Comparison of ENCODE assay signal across 8 cellular contexts in the genomic region with DNA sequence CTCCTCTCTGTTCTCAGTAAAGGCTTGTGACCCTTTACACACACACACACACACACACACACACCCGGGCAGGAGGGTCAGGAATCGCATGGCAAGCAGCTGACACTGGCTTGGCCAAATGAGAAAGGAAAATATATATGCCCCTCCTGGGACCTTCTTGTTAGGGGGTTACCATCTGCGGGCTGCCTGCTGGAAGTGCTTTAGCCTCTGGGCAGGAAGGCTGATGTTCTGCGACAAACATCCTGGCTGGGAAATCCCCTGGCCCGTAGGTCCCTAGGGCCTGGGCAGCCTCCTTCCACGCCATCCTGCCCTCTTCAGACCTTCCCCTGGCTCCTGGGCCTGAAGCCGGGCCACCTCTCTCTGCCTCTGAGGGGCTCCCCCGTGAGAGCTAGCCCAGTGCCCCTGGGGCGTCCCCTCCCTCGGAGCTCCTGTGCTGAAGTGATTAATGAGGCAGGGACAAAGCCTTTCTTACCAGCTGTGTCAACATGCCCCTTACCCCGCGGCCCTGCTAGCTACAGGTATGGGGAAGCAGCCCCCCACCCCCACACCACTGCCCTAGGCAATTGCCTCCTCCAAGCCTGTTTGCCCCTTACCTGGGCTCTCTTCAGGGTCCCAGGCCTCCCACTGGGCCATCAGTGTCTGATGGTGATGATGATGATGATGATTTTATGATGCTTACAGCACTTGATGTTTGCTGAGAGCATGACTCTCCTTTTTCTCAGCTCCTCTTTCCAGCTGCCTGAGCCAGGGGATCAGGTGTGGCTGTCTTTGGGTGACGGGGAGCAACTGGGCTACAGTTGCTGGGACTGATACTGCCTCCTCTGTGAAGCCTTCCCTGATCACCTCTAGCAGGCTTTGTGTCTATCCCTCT. TPM values are rescaled to one million over a fixed set of nuclear protein-coding genes. Genes with fewer than 3 reads are reported as not detected.
DNase-seq lines count a peak whose midpoint lies in the region; ATAC-seq, FAIRE-seq and TF ChIP-seq lines count a peak whose summit lies in the region.

No MANE protein-coding gene starts in this region.

- peak overlapping the region; percentile 43; the same call in 1 of the 2 replicates for H3K9ac ChIP-seq in iPS-20b (ENCODE audit: low read depth, low read length)

- peak; percentile 3 for ATAC-seq in thoracic aorta (ENCODE audit: insufficient number of reproducible peaks, low FRiP score, low read depth)

- no peak overlapping the region for H3K27ac ChIP-seq in iPS-20b (ENCODE audit: low read length)
- peak overlapping the region in 1 of 2 donors; percentile 2 for H3K27ac ChIP-seq in thoracic aorta

- DNase-seq in ACHN (peak; percentile 17), GM19239 (ENCODE audit: insufficient read length, low spot score) (peak; percentile 34), NCI-H2081 (lab: John Stamatoyannopoulos, UW) (peak; percentile 56 to 83), thoracic aorta (ENCODE audit: low spot score) (no peak), AG08396 (ENCODE audit: low spot score) (no peak)
- peak; percentile 37 to 49 for DNase-seq in activated T-cell treated with anti-CD3 and anti-CD28 coated beads, Interleukin-2, amount 50 U/mL, for 48 hours
- DNase-seq in NK-92 treated with Interleukin-12 subunit alpha and Interleukin-12 subunit beta, amount 100 ng/mL, for 24 hours (lab: John Stamatoyannopoulos, UW): no peak

- TF ChIP-seq CTCF in thoracic aorta (IDR thresholded peaks at IDR 0.05): no peak

- peak; percentile 42 for FAIRE-seq in GM19239 (lab: Jason Lieb, UNC)

- peaks cover 23% of the 10 kb centered on the region for H3K4me1 ChIP-seq in iPS-20b (ENCODE audit: insufficient read depth, low read length)
- H3K4me1 ChIP-seq in thoracic aorta (ENCODE audit: control insufficient read depth in 1 of 2, low read depth in 2 of 2): peaks cover 17 to 26% of the 10 kb centered on the region in 2 donors

- no peak overlapping the region for H3K4me3 ChIP-seq in iPS-20b (ENCODE audit: low read length)
- H3K4me3 ChIP-seq in thoracic aorta: no peak overlapping the region

- H3K9me3 ChIP-seq in iPS-20b (ENCODE audit: insufficient read depth, low read depth, low read length): no peaks in the 10 kb centered on the region
- no peaks in the 10 kb centered on the region for H3K9me3 ChIP-seq in thoracic aorta

- H3K36me3 ChIP-seq in iPS-20b (ENCODE audit: insufficient read depth, low read depth, low read length): no peaks in the 10 kb centered on the region
- no peaks in the 10 kb centered on the region for H3K36me3 ChIP-seq in thoracic aorta

- in situ Hi-C loops in ACHN (cut with HindIII; ENCODE audit: low pct_ligation_motif_present, low pct_unique_long_range_greater_than_20kb, low sequenced_read_pairs): no loop called here

- H3K27me3 ChIP-seq in iPS-20b (ENCODE audit: insufficient read depth, low read length) (no peaks in the 10 kb centered on the region), thoracic aorta (replicated peaks; ENCODE audit: insufficient read depth) (no peaks in the 10 kb centered on the region)

RNA-seq across cellular contexts. Expression of a gene that starts 32.8 kb away (rescaled TPM):
- 1 to 10 TPM; 1.2 to 1.5 TPM for total RNA-seq in thoracic aorta

Comparison
In these comparisons a context has a peak if more than half of its experiments do, and no peak if none do; other contexts are left out.
1. DNase-seq: peak in ACHN (single experiment), GM19239 (single experiment), NCI-H2081 (2 of 2) and activated T-cell treated with anti-CD3 and anti-CD28 coated beads, Interleukin-2, amount 50 U/mL, for 48 hours (2 of 2); none in thoracic aorta (single experiment), AG08396 (single experiment) and NK-92 treated with Interleukin-12 subunit alpha and Interleukin-12 subunit beta, amount 100 ng/mL, for 24 hours (single experiment).